1 cellular context compared by ENCODE assay signal in the genomic region with DNA sequence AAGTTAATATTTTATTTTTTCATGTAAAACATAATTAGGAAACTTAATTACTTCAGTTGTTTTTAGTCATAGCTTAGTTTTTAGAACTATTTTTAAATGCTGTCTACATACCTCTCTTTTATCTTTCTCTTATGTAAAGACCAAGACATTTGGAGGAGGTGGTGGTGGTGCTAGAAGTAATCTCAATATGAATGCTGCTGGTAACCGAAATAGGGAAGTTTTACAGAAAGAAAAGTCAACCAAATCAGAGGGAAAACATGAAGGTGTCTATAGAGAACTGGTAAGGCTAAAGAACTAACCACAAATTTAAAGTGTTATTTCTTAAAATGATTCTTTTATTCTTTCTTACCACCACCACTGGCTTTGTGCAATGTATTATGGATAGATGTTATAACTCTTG.
TF ChIP-seq lines count a peak whose summit lies in the region.

No MANE protein-coding gene starts in this region.

TF ChIP-seq in GM12878, 131 proteins besides CTCF, POLR2A, EP300 and RAD21 (continued from another document and continues in another):
- TF ChIP-seq, protein P1, sequence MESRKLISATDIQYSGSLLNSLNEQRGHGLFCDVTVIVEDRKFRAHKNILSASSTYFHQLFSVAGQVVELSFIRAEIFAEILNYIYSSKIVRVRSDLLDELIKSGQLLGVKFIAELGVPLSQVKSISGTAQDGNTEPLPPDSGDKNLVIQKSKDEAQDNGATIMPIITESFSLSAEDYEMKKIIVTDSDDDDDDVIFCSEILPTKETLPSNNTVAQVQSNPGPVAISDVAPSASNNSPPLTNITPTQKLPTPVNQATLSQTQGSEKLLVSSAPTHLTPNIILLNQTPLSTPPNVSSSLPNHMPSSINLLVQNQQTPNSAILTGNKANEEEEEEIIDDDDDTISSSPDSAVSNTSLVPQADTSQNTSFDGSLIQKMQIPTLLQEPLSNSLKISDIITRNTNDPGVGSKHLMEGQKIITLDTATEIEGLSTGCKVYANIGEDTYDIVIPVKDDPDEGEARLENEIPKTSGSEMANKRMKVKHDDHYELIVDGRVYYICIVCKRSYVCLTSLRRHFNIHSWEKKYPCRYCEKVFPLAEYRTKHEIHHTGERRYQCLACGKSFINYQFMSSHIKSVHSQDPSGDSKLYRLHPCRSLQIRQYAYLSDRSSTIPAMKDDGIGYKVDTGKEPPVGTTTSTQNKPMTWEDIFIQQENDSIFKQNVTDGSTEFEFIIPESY (IDR thresholded peaks at IDR 0.05) = no peak
- peak; percentile 71 for TF ChIP-seq ZNF217 (IDR thresholded peaks at IDR 0.05)
- no peak for TF ChIP-seq ETV6 (conservative IDR thresholded peaks at IDR 0.05 in 1 of 2, IDR thresholded peaks at IDR 0.05 in 1 of 2; ENCODE audit: borderline replicate concordance in 1 of 2, low read depth in 1 of 2)
- TF ChIP-seq CREM (IDR thresholded peaks at IDR 0.05; ENCODE audit: low read depth) = no peak
- TF ChIP-seq PAX5 (IDR thresholded peaks at IDR 0.05; ENCODE audit: borderline replicate concordance, low read depth, low read length) = no peak
- no peak for TF ChIP-seq RCOR1 (conservative IDR thresholded peaks at IDR 0.05; ENCODE audit: low read depth, low read length)
- no peak for TF ChIP-seq EGR1 (IDR thresholded peaks at IDR 0.05; ENCODE audit: borderline replicate concordance in 1 of 2, low read depth in 2 of 2, low read length in 2 of 2)
- no peak for TF ChIP-seq BCLAF1 (IDR thresholded peaks at IDR 0.05)
- peak; percentile 43 for TF ChIP-seq SKIL (IDR thresholded peaks at IDR 0.05; ENCODE audit: low read depth, poor library complexity, severe bottlenecking)
- no peak for TF ChIP-seq SIX5 (IDR thresholded peaks at IDR 0.05; ENCODE audit: low read depth, low read length, severe bottlenecking)
- no peak for TF ChIP-seq EED (IDR thresholded peaks at IDR 0.05; ENCODE audit: low read depth)
- TF ChIP-seq RELB (IDR thresholded peaks at IDR 0.05; ENCODE audit: low read depth) = 0 out of 2 replicates have a peak, but pooled peaks have one; percentile 18
- peak; percentile 41; the same call in 1 of the 2 replicates for TF ChIP-seq ATF7 (IDR thresholded peaks at IDR 0.05; ENCODE audit: low read depth)
- TF ChIP-seq, protein P2, sequence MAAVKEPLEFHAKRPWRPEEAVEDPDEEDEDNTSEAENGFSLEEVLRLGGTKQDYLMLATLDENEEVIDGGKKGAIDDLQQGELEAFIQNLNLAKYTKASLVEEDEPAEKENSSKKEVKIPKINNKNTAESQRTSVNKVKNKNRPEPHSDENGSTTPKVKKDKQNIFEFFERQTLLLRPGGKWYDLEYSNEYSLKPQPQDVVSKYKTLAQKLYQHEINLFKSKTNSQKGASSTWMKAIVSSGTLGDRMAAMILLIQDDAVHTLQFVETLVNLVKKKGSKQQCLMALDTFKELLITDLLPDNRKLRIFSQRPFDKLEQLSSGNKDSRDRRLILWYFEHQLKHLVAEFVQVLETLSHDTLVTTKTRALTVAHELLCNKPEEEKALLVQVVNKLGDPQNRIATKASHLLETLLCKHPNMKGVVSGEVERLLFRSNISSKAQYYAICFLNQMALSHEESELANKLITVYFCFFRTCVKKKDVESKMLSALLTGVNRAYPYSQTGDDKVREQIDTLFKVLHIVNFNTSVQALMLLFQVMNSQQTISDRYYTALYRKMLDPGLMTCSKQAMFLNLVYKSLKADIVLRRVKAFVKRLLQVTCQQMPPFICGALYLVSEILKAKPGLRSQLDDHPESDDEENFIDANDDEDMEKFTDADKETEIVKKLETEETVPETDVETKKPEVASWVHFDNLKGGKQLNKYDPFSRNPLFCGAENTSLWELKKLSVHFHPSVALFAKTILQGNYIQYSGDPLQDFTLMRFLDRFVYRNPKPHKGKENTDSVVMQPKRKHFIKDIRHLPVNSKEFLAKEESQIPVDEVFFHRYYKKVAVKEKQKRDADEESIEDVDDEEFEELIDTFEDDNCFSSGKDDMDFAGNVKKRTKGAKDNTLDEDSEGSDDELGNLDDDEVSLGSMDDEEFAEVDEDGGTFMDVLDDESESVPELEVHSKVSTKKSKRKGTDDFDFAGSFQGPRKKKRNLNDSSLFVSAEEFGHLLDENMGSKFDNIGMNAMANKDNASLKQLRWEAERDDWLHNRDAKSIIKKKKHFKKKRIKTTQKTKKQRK (IDR thresholded peaks at IDR 0.05; ENCODE audit: low read depth, low read length) = no peak
- TF ChIP-seq SREBF1 (IDR thresholded peaks at IDR 0.05; ENCODE audit: low read length) = no peak
- no peak for TF ChIP-seq CHD1 (IDR thresholded peaks at IDR 0.05; ENCODE audit: low read depth, low read length)
- peak; percentile 43; the same call in 1 of the 2 replicates for TF ChIP-seq NFIC (IDR thresholded peaks at IDR 0.05; ENCODE audit: low read depth, low read length)
- no peak for TF ChIP-seq CBX3 (IDR thresholded peaks at IDR 0.05; ENCODE audit: borderline replicate concordance, low read depth)
- TF ChIP-seq ZNF207 (IDR thresholded peaks at IDR 0.05; ENCODE audit: borderline replicate concordance) = no peak
- TF ChIP-seq SUZ12 (IDR thresholded peaks at IDR 0.05; ENCODE audit: unreplicated experiment) = no peak
- no peak for TF ChIP-seq RELA (IDR thresholded peaks at IDR 0.05; ENCODE audit: borderline replicate concordance, partially characterized antibody)
- no peak for TF ChIP-seq HCFC1 (IDR thresholded peaks at IDR 0.05; ENCODE audit: low read length)
- TF ChIP-seq JUNB (IDR thresholded peaks at IDR 0.05) = peak; percentile 25; the same call in 1 of the 2 replicates
- no peak for TF ChIP-seq RAD51 (IDR thresholded peaks at IDR 0.05)
- TF ChIP-seq CREB1 (IDR thresholded peaks at IDR 0.05; ENCODE audit: low read depth) = no peak
- no peak for TF ChIP-seq NBN (IDR thresholded peaks at IDR 0.05)
- TF ChIP-seq, protein P3, sequence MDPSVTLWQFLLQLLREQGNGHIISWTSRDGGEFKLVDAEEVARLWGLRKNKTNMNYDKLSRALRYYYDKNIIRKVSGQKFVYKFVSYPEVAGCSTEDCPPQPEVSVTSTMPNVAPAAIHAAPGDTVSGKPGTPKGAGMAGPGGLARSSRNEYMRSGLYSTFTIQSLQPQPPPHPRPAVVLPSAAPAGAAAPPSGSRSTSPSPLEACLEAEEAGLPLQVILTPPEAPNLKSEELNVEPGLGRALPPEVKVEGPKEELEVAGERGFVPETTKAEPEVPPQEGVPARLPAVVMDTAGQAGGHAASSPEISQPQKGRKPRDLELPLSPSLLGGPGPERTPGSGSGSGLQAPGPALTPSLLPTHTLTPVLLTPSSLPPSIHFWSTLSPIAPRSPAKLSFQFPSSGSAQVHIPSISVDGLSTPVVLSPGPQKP (IDR thresholded peaks at IDR 0.05; ENCODE audit: low read depth, low read length) = no peak
- TF ChIP-seq, protein P4, sequence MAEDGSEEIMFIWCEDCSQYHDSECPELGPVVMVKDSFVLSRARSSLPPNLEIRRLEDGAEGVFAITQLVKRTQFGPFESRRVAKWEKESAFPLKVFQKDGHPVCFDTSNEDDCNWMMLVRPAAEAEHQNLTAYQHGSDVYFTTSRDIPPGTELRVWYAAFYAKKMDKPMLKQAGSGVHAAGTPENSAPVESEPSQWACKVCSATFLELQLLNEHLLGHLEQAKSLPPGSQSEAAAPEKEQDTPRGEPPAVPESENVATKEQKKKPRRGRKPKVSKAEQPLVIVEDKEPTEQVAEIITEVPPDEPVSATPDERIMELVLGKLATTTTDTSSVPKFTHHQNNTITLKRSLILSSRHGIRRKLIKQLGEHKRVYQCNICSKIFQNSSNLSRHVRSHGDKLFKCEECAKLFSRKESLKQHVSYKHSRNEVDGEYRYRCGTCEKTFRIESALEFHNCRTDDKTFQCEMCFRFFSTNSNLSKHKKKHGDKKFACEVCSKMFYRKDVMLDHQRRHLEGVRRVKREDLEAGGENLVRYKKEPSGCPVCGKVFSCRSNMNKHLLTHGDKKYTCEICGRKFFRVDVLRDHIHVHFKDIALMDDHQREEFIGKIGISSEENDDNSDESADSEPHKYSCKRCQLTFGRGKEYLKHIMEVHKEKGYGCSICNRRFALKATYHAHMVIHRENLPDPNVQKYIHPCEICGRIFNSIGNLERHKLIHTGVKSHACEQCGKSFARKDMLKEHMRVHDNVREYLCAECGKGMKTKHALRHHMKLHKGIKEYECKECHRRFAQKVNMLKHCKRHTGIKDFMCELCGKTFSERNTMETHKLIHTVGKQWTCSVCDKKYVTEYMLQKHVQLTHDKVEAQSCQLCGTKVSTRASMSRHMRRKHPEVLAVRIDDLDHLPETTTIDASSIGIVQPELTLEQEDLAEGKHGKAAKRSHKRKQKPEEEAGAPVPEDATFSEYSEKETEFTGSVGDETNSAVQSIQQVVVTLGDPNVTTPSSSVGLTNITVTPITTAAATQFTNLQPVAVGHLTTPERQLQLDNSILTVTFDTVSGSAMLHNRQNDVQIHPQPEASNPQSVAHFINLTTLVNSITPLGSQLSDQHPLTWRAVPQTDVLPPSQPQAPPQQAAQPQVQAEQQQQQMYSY (CRISPR knock-in tag; IDR thresholded peaks at IDR 0.05) = no peak
- TF ChIP-seq RB1 (IDR thresholded peaks at IDR 0.05; ENCODE audit: borderline replicate concordance) = no peak
- TF ChIP-seq SUPT20H (IDR thresholded peaks at IDR 0.05; ENCODE audit: borderline replicate concordance, control insufficient read depth, low read depth, low read length) = no peak
- TF ChIP-seq SMC3 (IDR thresholded peaks at IDR 0.05; ENCODE audit: borderline replicate concordance, low read length) = no peak
- TF ChIP-seq HDAC6 (IDR thresholded peaks at IDR 0.05; ENCODE audit: unreplicated experiment) = no peak
- no peak for TF ChIP-seq USF2 (IDR thresholded peaks at IDR 0.05; ENCODE audit: borderline replicate concordance, low read depth, low read length)
